In the genomic region with DNA sequence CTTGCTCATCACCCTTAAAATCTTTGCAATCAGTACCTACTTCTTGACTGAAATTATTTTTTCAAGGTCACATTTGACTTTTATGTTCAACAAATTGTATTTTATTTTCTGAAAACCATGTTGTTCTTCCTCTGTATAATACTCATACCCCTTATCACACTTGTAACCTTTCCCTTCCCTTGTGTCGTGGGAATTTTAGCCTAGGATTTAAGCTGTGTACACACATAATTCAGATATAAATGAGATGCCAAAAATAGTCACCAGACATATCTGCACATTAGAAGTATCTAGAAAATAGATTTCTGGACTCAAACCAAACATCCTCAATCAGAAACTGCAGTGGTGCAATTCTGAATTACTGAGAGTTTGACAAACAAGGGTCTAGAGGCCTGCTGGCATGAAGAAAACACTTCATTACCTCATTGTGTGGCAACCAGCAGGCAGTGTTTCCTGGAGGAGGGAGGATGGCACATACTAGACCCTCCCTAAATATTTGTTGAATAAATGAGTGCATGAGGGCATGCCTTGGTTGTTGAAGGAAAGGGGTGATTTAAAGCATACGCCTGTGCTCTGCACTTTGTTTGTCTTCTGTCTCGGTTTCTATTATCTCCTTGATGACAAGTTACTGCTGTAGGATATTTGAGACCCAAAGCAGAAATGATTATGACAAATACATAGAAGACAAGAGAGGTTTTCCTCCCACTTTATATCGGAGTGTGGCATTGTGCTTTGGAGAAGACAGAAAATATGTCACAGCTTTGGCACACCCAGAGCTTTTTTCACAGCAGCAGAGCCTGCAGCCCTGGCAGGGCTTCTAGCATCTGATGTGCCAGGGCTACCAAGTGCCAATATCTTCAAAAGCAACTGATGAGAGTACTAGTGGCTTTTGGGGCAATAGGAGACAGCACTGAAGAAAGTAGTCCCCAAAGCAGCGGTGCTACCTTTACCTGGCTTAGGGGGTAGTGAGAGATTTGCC, we compare ENCODE assay signal across 16 cellular contexts.
DNase-seq lines count a peak whose midpoint lies in the region; ATAC-seq and TF ChIP-seq lines count a peak whose summit lies in the region.
"Had no signal": no experiment of that assay in that cellular context is flagged by ENCODE, and none has a peak within 500 bp of the region (broad histone marks: within the 10 kb centered on the region; RNA-seq: fewer than 3 reads in every experiment).

No MANE protein-coding gene starts in this region.

- TF ChIP-seq EP300 in ovary (IDR thresholded peaks at IDR 0.05) = no peak

- H4K20me1 ChIP-seq in OCI-LY7 (ENCODE audit: insufficient read depth, low read length) = no peaks in the 10 kb centered on the region
- H4K20me1 ChIP-seq: BLaER1 had no signal

- ATAC-seq in heart left ventricle (peak; percentile 78 to 90 (median 88)), GM19395 (IDR thresholded peaks at IDR 0.05; ENCODE audit: unreplicated experiment) (no peak), HG03342 (IDR thresholded peaks at IDR 0.05; ENCODE audit: unreplicated experiment) (no peak)
- ATAC-seq: K562; stimulated activated naive B cell treated with anti-CD40 and anti-IgM and Interleukin-4, amounts not matched to agents 10 μg/mL and 1 μg/mL and 100 μg/mL, for 72 hours had no signal

- no peaks in the 10 kb centered on the region for H3K27me3 ChIP-seq in heart left ventricle
- H3K27me3 ChIP-seq in ovary = no peaks in the 10 kb centered on the region
- H3K27me3 ChIP-seq: BLaER1 had no signal

- POLR2A ChIA-PET in OCI-LY7 (lab: Charles Lee) = interaction anchor here (0.7 to 0.9 kb wide), 4 partner anchors 10 to 584 kb away, joined by 3 to 4 read pairs (median 3); no protein-coding TSS in a partner anchor

- H2AFZ ChIP-seq in OCI-LY7 (ENCODE audit: low read length) = no peak overlapping the region
- H2AFZ ChIP-seq: GM23248 had no signal

- no peak overlapping the region for H3K4me2 ChIP-seq in OCI-LY7 (ENCODE audit: low read length)
- H3K4me2 ChIP-seq: BLaER1 had no signal

- TF ChIP-seq CTCF in heart left ventricle (IDR thresholded peaks at IDR 0.05) (no peak), ovary (IDR thresholded peaks at IDR 0.05) (no peak), OCI-LY7 (conservative IDR thresholded peaks at IDR 0.05; ENCODE audit: low read length) (no peak)

- DNase-seq in NCI-H1417 (lab: John Stamatoyannopoulos, UW) (peak in 2 of 3 experiments; percentile 59 to 85), NCI-H748 treated with DMSO at 0.1 percent for 48 hours (lab: John Stamatoyannopoulos, UW) (peak; percentile 91), heart left ventricle (peak in 4 of 5 donors; percentile 10 to 35 (median 26)), pons (ENCODE audit: low spot score) (peak; percentile 72), ovary (no peak), OCI-LY7 (ENCODE audit: low spot score) (no peak)
- DNase-seq: activated T-cell treated with anti-CD3 and anti-CD28 coated beads, Interleukin-2, amount 50 U/mL, for 48 hours; amniotic stem cell; GM23248; NCI-H1694 treated with DMSO at 0.1 percent for 48 hours; OCI-M1; stimulated activated naive B cell treated with anti-CD40 and anti-IgM and Interleukin-4, amounts not matched to agents 10 μg/mL and 1 μg/mL and 100 μg/mL, for 72 hours had no signal

- H3K27ac ChIP-seq in heart left ventricle (peak overlapping the region in 1 of 12 donors; percentile 28), ovary (no peak overlapping the region), OCI-LY7 (ENCODE audit: low read depth, low read length, poor library complexity, severe bottlenecking) (no peak overlapping the region)
- H3K27ac ChIP-seq: BLaER1, GM23248 had no signal

- TF ChIP-seq POLR2A in heart left ventricle (IDR thresholded peaks at IDR 0.05) = no peak
- no peak for TF ChIP-seq POLR2A in ovary (IDR thresholded peaks at IDR 0.05)

- no peaks in the 10 kb centered on the region for H3K79me2 ChIP-seq in OCI-LY7 (ENCODE audit: insufficient read depth, low read depth, low read length)

- H3K36me3 ChIP-seq in heart left ventricle (no peaks in the 10 kb centered on the region), ovary (no peaks in the 10 kb centered on the region), OCI-LY7 (ENCODE audit: insufficient read depth, low read length) (no peaks in the 10 kb centered on the region)
- H3K36me3 ChIP-seq: BLaER1 had no signal

- CTCF ChIA-PET in OCI-LY7 (lab: Charles Lee; ENCODE audit: unreplicated experiment) = no interaction called here

- H3K4me1 ChIP-seq in heart left ventricle (peaks cover 0 to 38% (median 2%) of the 10 kb centered on the region in 12 donors), ovary (ENCODE audit: insufficient read depth) (peaks cover 7% of the 10 kb centered on the region), OCI-LY7 (ENCODE audit: insufficient read depth, low read length, poor library complexity, severe bottlenecking) (no peaks in the 10 kb centered on the region)

- 26 to 33% (median 31%) methylated on average over 5 of the region's 5 CpGs for WGBS in heart left ventricle, 4 donors
- 44 to 47% (median 45%) methylated on average over 5 of the region's 5 CpGs for WGBS in ovary, 3 donors

- H3K9me3 ChIP-seq in heart left ventricle = no peaks in the 10 kb centered on the region
- H3K9me3 ChIP-seq in ovary = no peaks in the 10 kb centered on the region
- H3K9me3 ChIP-seq in OCI-LY7 (ENCODE audit: low read length) = no peaks in the 10 kb centered on the region
- H3K9me3 ChIP-seq: BLaER1 had no signal

- no TSS peak for BruUV-seq in OCI-LY7 (replicated peaks; lab: Mats Ljungman, UMichigan)

- H3K4me3 ChIP-seq in heart left ventricle = no peak overlapping the region
- no peak overlapping the region for H3K4me3 ChIP-seq in ovary
- no peak overlapping the region for H3K4me3 ChIP-seq in OCI-LY7 (ENCODE audit: low read depth, low read length, poor library complexity, severe bottlenecking)
- H3K4me3 ChIP-seq: BLaER1, GM23248, K562 had no signal

- H3K9me2 ChIP-seq in OCI-LY7 (ENCODE audit: insufficient read depth, low read length) = no peaks in the 10 kb centered on the region

- intact Hi-C loops in heart left ventricle (cut with DNase I) (loop anchor here in 1 of 10 donors (10.0 kb wide), 1 partner anchor 876 kb away; no protein-coding TSS in a partner anchor), ovary (cut with DNase I) (no loop called here), OCI-LY7 (cut with micrococcal nuclease; ENCODE audit: unreplicated experiment) (no loop called here)

Comparison
In these comparisons a context has a peak if more than half of its experiments do, and no peak if none do; other contexts are left out.
1. DNase-seq: peak in NCI-H1417 (2 of 3), NCI-H748 treated with DMSO at 0.1 percent for 48 hours (single experiment), heart left ventricle (4 of 5) and pons (single experiment); none in ovary (0 of 5) and OCI-LY7 (single experiment).
2. ATAC-seq: peak in heart left ventricle (4 of 4); none in GM19395 (single experiment) and HG03342 (single experiment).